Comparison of ENCODE assay signal across 18 cellular contexts in genomic region chr5:137800700-137801411, GRCh38. TPM values are rescaled to one million over a fixed set of nuclear protein-coding genes. Genes with fewer than 3 reads are reported as not detected.
A peak's percentile ranks its signal among the peaks of the same experiment; 100 is the strongest.
DNase-seq lines count a peak whose midpoint lies in the region; ATAC-seq and TF ChIP-seq lines count a peak whose summit lies in the region.
"Had no signal": no experiment of that assay in that cellular context is flagged by ENCODE, and none has a peak within 500 bp of the region (broad histone marks: within the 10 kb centered on the region; RNA-seq: fewer than 3 reads in every experiment).

No MANE protein-coding gene starts in this region.

- H3K27ac Mint-ChIP-seq in GM23338, result no peak overlapping the region
- H3K27ac Mint-ChIP-seq: CD4-positive, CD25-positive, alpha-beta regulatory T cell had no signal

- no peaks in the 10 kb centered on the region for H3K9me3 Mint-ChIP-seq in GM23338
- H3K9me3 Mint-ChIP-seq: CD4-positive, CD25-positive, alpha-beta regulatory T cell had no signal

- H3K27ac ChIP-seq in GM23338 (ENCODE audit: low read depth) (no peak overlapping the region), VCaP (peak overlapping the region; percentile 80), left ventricle myocardium inferior (replicated peaks) (peak overlapping the region; percentile 79), ascending aorta (no peak overlapping the region), uterus (no peak overlapping the region)
- H3K27ac ChIP-seq: A549, HL-60 had no signal

- H3K4me1 Mint-ChIP-seq in GM23338, result no peaks in the 10 kb centered on the region
- H3K4me1 Mint-ChIP-seq: CD4-positive, CD25-positive, alpha-beta regulatory T cell had no signal

- ATAC-seq in GM23338 (no peak), mucosa of descending colon (peak; percentile 82), HG03571 (IDR thresholded peaks at IDR 0.05; ENCODE audit: unreplicated experiment) (no peak)
- ATAC-seq: A549 had no signal

- no peaks in the 10 kb centered on the region for H3K27me3 ChIP-seq in GM23338 (ENCODE audit: insufficient read depth)
- no peaks in the 10 kb centered on the region for H3K27me3 ChIP-seq in left ventricle myocardium inferior (ENCODE audit: low read depth)
- H3K27me3 ChIP-seq in ascending aorta, result no peaks in the 10 kb centered on the region
- no peaks in the 10 kb centered on the region for H3K27me3 ChIP-seq in uterus

- no peaks in the 10 kb centered on the region for H3K9me2 ChIP-seq in GM23338 (ENCODE audit: insufficient read depth)

- no peak overlapping the region for H2AFZ ChIP-seq in GM23338

- H3K79me2 ChIP-seq in GM23338 (replicated peaks; ENCODE audit: insufficient read depth), result no peaks in the 10 kb centered on the region

- H3F3A ChIP-seq in GM23338 (replicated peaks; ENCODE audit: low read depth), result no peaks in the 10 kb centered on the region

- in situ Hi-C loops in KBM-7 (cut with MboI; ENCODE audit: low pct_unique_long_range_greater_than_20kb, low sequenced_read_pairs), result no loop called here

- TF ChIP-seq CTCF in GM23338 (conservative IDR thresholded peaks at IDR 0.05; ENCODE audit: low read depth in 2 of 2), result peak; percentile 20 to 47; a peak in 2 of 4 replicates
- TF ChIP-seq CTCF in VCaP (conservative IDR thresholded peaks at IDR 0.05), result peak; percentile 33
- TF ChIP-seq CTCF in left ventricle myocardium inferior (IDR thresholded peaks at IDR 0.05; ENCODE audit: borderline replicate concordance), result no peak
- no peak for TF ChIP-seq CTCF in mucosa of descending colon (IDR thresholded peaks at IDR 0.05)
- no peak for TF ChIP-seq CTCF in ascending aorta (IDR thresholded peaks at IDR 0.05)
- TF ChIP-seq CTCF in uterus (IDR thresholded peaks at IDR 0.05), result no peak

- intact Hi-C loops in left ventricle myocardium inferior (cut with micrococcal nuclease), result no loop called here
- intact Hi-C loops in mucosa of descending colon (cut with DNase I, micrococcal nuclease), result no loop called here
- intact Hi-C loops in ascending aorta (cut with DNase I), result no loop called here
- intact Hi-C loops in uterus (cut with DNase I; ENCODE audit: low total_unique reads), result no loop called here

- DNase-seq in GM23338 (ENCODE audit: low spot score), result no peak
- no peak for DNase-seq in left ventricle myocardium inferior
- DNase-seq in mucosa of descending colon, result peak in 1 of 3 donors; percentile 44
- DNase-seq in ascending aorta (ENCODE audit: low spot score in 2 of 2), result no peak
- DNase-seq in KBM-7, result no peak
- no peak for DNase-seq in uterus
- DNase-seq: CD4-positive, CD25-positive, alpha-beta regulatory T cell; DMS79 treated with DMSO at 0.1 percent for 48 hours; GDM1; KG1; NCI-H1092; NCI-H446; NCI-H774; SIG-M5 had no signal

- no peak for TF ChIP-seq POLR2A in uterus (IDR thresholded peaks at IDR 0.05)

- H3K4me3 Mint-ChIP-seq in GM23338, result no peak overlapping the region
- H3K4me3 Mint-ChIP-seq: CD4-positive, CD25-positive, alpha-beta regulatory T cell had no signal

- H3K27me3 Mint-ChIP-seq in GM23338 (ENCODE audit: insufficient read depth, low read depth, poor library complexity), result no peaks in the 10 kb centered on the region
- H3K27me3 Mint-ChIP-seq: CD4-positive, CD25-positive, alpha-beta regulatory T cell had no signal

- H3K36me3 ChIP-seq in GM23338 (ENCODE audit: insufficient read depth), result no peaks in the 10 kb centered on the region
- no peaks in the 10 kb centered on the region for H3K36me3 ChIP-seq in left ventricle myocardium inferior
- H3K36me3 ChIP-seq in mucosa of descending colon (ENCODE audit: low read depth), result no peaks in the 10 kb centered on the region
- no peaks in the 10 kb centered on the region for H3K36me3 ChIP-seq in ascending aorta
- no peaks in the 10 kb centered on the region for H3K36me3 ChIP-seq in uterus

- no peaks in the 10 kb centered on the region for H3K36me3 Mint-ChIP-seq in GM23338 (ENCODE audit: low read depth)
- H3K36me3 Mint-ChIP-seq: CD4-positive, CD25-positive, alpha-beta regulatory T cell had no signal

- H3K4me2 ChIP-seq in GM23338, result no peak overlapping the region
- H3K4me2 ChIP-seq: A549 had no signal

- H3K9me3 ChIP-seq in left ventricle myocardium inferior (replicated peaks) (no peaks in the 10 kb centered on the region), mucosa of descending colon (no peaks in the 10 kb centered on the region), ascending aorta (no peaks in the 10 kb centered on the region), uterus (no peaks in the 10 kb centered on the region)
- H3K9me3 ChIP-seq: A549 had no signal

- H4K20me1 ChIP-seq in GM23338 (replicated peaks; ENCODE audit: insufficient read depth), result no peaks in the 10 kb centered on the region

- H3K4me1 ChIP-seq in GM23338 (ENCODE audit: insufficient read depth) (no peaks in the 10 kb centered on the region), left ventricle myocardium inferior (peaks cover 16% of the 10 kb centered on the region), mucosa of descending colon (ENCODE audit: low read depth) (no peaks in the 10 kb centered on the region), ascending aorta (no peaks in the 10 kb centered on the region), uterus (no peaks in the 10 kb centered on the region)

- no peak overlapping the region for H3K4me3 ChIP-seq in GM23338
- peak overlapping the region; percentile 64 for H3K4me3 ChIP-seq in left ventricle myocardium inferior
- H3K4me3 ChIP-seq in mucosa of descending colon, result no peak overlapping the region
- H3K4me3 ChIP-seq in ascending aorta, result no peak overlapping the region
- no peak overlapping the region for H3K4me3 ChIP-seq in uterus
- H3K4me3 ChIP-seq: A549 had no signal

TF ChIP-seq in GM23338, 12 proteins besides CTCF, POLR2A, EP300 and RAD21 (continues in another document):
- TF ChIP-seq EZH2 (IDR thresholded peaks at IDR 0.05; ENCODE audit: low read depth, unreplicated experiment) (no peak), STAT1 (IDR thresholded peaks at IDR 0.05; ENCODE audit: unreplicated experiment) (no peak), ZNF114 (CRISPR knock-in tag; IDR thresholded peaks at IDR 0.05) (no peak), ETS1 (IDR thresholded peaks at IDR 0.05) (no peak), EZH2phosphoT487 (IDR thresholded peaks at IDR 0.05; ENCODE audit: unreplicated experiment) (no peak), POLR2AphosphoS5 (IDR thresholded peaks at IDR 0.05; ENCODE audit: low read depth) (no peak), NANOG (IDR thresholded peaks at IDR 0.05; ENCODE audit: borderline replicate concordance) (no peak), REST (IDR thresholded peaks at IDR 0.05; ENCODE audit: unreplicated experiment) (no peak), CREB1 (CRISPR knock-in tag; IDR thresholded peaks at IDR 0.05; ENCODE audit: low read depth) (no peak)

RNA-seq across cellular contexts. Expression of gene HNRNPA0, which starts 46.7 kb away (rescaled TPM):
- 33.0 and 39.9 TPM in 2 replicates for total RNA-seq in GM23338 (2014; rRNA removed; shearing (Covaris generic))
- polyA plus RNA-seq in GM23338 (2016; fragmentation: Nextera tagmentation; extraction: Ambion mirVana), result 15.1 and 15.9 TPM in 2 replicates
- total RNA-seq in left ventricle myocardium inferior (13.1 TPM), mucosa of descending colon (10 to 100 TPM; 16.9 to 27.9 (median 24.2) TPM), ascending aorta (8.6 TPM), uterus (10 to 100 TPM in 2 of 4 donors, 1 to 10 TPM in 2; 5.9 to 44.7 (median 21.0) TPM)

Comparison
In these comparisons a context has a peak if more than half of its experiments do, and no peak if none do; other contexts are left out.
1. H3K27ac ChIP-seq: peak in VCaP (single experiment) and left ventricle myocardium inferior (single experiment); none in GM23338 (single experiment), ascending aorta (0 of 2) and uterus (0 of 2).
2. CTCF ChIP-seq: peak in GM23338 (2 of 2) and VCaP (single experiment); none in left ventricle myocardium inferior (single experiment), mucosa of descending colon (single experiment), ascending aorta (0 of 3) and uterus (0 of 4).